1 cellular context compared by ENCODE assay signal in genomic region chr15:73633111-73633990, GRCh38.
A peak's percentile ranks its signal among the peaks of the same experiment; 100 is the strongest.
TF ChIP-seq lines count a peak whose summit lies in the region.

TSS of gene NPTN (minus strand) at chr15:73633389. CDS start at chr15:73633215, 174 bp downstream.

TF ChIP-seq in GM12878, 131 proteins besides CTCF, POLR2A, EP300 and RAD21 (continued from another document):
- TF ChIP-seq POLR2AphosphoS2 (IDR thresholded peaks at IDR 0.05; ENCODE audit: low read depth, low read length), result peak; percentile 82; the same call in 1 of the 2 replicates
- no peak for TF ChIP-seq SUPT20H (IDR thresholded peaks at IDR 0.05; ENCODE audit: borderline replicate concordance, control insufficient read depth, low read depth, low read length)
- no peak for TF ChIP-seq ZSCAN29 (IDR thresholded peaks at IDR 0.05)
- TF ChIP-seq BHLHE40 (IDR thresholded peaks at IDR 0.05; ENCODE audit: borderline replicate concordance in 1 of 2, low read depth in 2 of 2, low read length in 1 of 2), result peak; percentile 96 to 99
